ENCODE assay signal across 9 cellular contexts in genomic region chr17:37067555-37068111, GRCh38.
DNase-seq lines count a peak whose midpoint lies in the region; ATAC-seq and TF ChIP-seq lines count a peak whose summit lies in the region.
"Had no signal": no experiment of that assay in that cellular context is flagged by ENCODE, and none has a peak within 500 bp of the region (broad histone marks: within the 10 kb centered on the region; RNA-seq: fewer than 3 reads in every experiment).

No MANE protein-coding gene starts in this region.

- no peak for ATAC-seq in T-cell (replicated peaks in 1 of 4)

- no peak overlapping the region for H3K4me3 Mint-ChIP-seq in T-cell
- H3K4me3 Mint-ChIP-seq in activated CD4-positive, alpha-beta T cell treated with anti-CD3 and anti-CD28 coated beads, Interleukin-2, amount 10 ng/mL, durations not matched to agents 7 days and 5 days, result no peak overlapping the region
- no peak overlapping the region for H3K4me3 Mint-ChIP-seq in T-helper 2 cell treated with Interferon-gamma antibody and Interleukin-4, amounts not matched to agents 5 μg/mL and 100 μg/mL, for 36 hours

- no peaks in the 10 kb centered on the region for H3K36me3 Mint-ChIP-seq in T-cell
- no peaks in the 10 kb centered on the region for H3K36me3 Mint-ChIP-seq in activated CD4-positive, alpha-beta T cell treated with anti-CD3 and anti-CD28 coated beads, Interleukin-2, amount 10 ng/mL, durations not matched to agents 7 days and 5 days (ENCODE audit: low read depth)
- H3K36me3 Mint-ChIP-seq in T-helper 2 cell treated with Interferon-gamma antibody and Interleukin-4, amounts not matched to agents 5 μg/mL and 100 μg/mL, for 36 hours (ENCODE audit: low read depth), result no peaks in the 10 kb centered on the region

- TF ChIP-seq CTCF in RWPE1 (conservative IDR thresholded peaks at IDR 0.05; ENCODE audit: low read depth), result no peak
- TF ChIP-seq CTCF in foreskin fibroblast (IDR thresholded peaks at IDR 0.05; ENCODE audit: low read depth, low read length), result no peak
- no peak for TF ChIP-seq CTCF in retinal pigment epithelial cell (conservative IDR thresholded peaks at IDR 0.05; ENCODE audit: low read depth, low read length)

- no peaks in the 10 kb centered on the region for H3K27me3 Mint-ChIP-seq in T-cell
- H3K27me3 Mint-ChIP-seq in activated CD4-positive, alpha-beta T cell treated with anti-CD3 and anti-CD28 coated beads, Interleukin-2, amount 10 ng/mL, durations not matched to agents 7 days and 5 days, result peaks cover 6% of the 10 kb centered on the region
- peaks cover 21% of the 10 kb centered on the region for H3K27me3 Mint-ChIP-seq in T-helper 2 cell treated with Interferon-gamma antibody and Interleukin-4, amounts not matched to agents 5 μg/mL and 100 μg/mL, for 36 hours (ENCODE audit: low read depth)

- POLR2A ChIA-PET in RWPE1 (lab: Yijun Ruan, JAX; ENCODE audit: low non-redundant PET), result no interaction called here
- POLR2A ChIA-PET in T-cell (lab: Charles Lee), result interaction anchor here in 1 of 2 donors (0.5 kb wide), 1 partner anchor 117 kb away, joined by 13 read pairs; no protein-coding TSS in a partner anchor
- POLR2A ChIA-PET in activated CD4-positive, alpha-beta T cell treated with anti-CD3 and anti-CD28 coated beads, Interleukin-2, amount 10 ng/mL, durations not matched to agents 7 days and 5 days (lab: Charles Lee), result no interaction called here

- no peaks in the 10 kb centered on the region for H3K4me1 Mint-ChIP-seq in T-cell
- no peaks in the 10 kb centered on the region for H3K4me1 Mint-ChIP-seq in activated CD4-positive, alpha-beta T cell treated with anti-CD3 and anti-CD28 coated beads, Interleukin-2, amount 10 ng/mL, durations not matched to agents 7 days and 5 days
- no peaks in the 10 kb centered on the region for H3K4me1 Mint-ChIP-seq in T-helper 2 cell treated with Interferon-gamma antibody and Interleukin-4, amounts not matched to agents 5 μg/mL and 100 μg/mL, for 36 hours (ENCODE audit: low read depth)

- DNase-seq in GOT3 (lab: John Stamatoyannopoulos, UW) (peak; percentile 22), RWPE1 (ENCODE audit: low spot score) (peak; percentile 76), foreskin fibroblast (peak; percentile 71 to 90), retinal pigment epithelial cell (ENCODE audit: low read depth) (peak; percentile 61), T-cell (no peak), cerebellum (ENCODE audit: low spot score) (no peak)
- DNase-seq in activated CD4-positive, alpha-beta T cell treated with anti-CD3 and anti-CD28 coated beads, Interleukin-2, amount 10 ng/mL, durations not matched to agents 7 days and 5 days, result no peak
- no peak for DNase-seq in T-helper 2 cell treated with Interferon-gamma antibody and Interleukin-4, amounts not matched to agents 5 μg/mL and 100 μg/mL, for 36 hours (ENCODE audit: low spot score)
- DNase-seq: Kasumi-1 had no signal

- H3K27ac ChIP-seq in RWPE1, result no peak overlapping the region

- H3K9me3 Mint-ChIP-seq in T-cell, result no peaks in the 10 kb centered on the region
- no peaks in the 10 kb centered on the region for H3K9me3 Mint-ChIP-seq in activated CD4-positive, alpha-beta T cell treated with anti-CD3 and anti-CD28 coated beads, Interleukin-2, amount 10 ng/mL, durations not matched to agents 7 days and 5 days
- no peaks in the 10 kb centered on the region for H3K9me3 Mint-ChIP-seq in T-helper 2 cell treated with Interferon-gamma antibody and Interleukin-4, amounts not matched to agents 5 μg/mL and 100 μg/mL, for 36 hours

- no peak overlapping the region for H3K27ac Mint-ChIP-seq in T-cell
- H3K27ac Mint-ChIP-seq in activated CD4-positive, alpha-beta T cell treated with anti-CD3 and anti-CD28 coated beads, Interleukin-2, amount 10 ng/mL, durations not matched to agents 7 days and 5 days, result no peak overlapping the region
- H3K27ac Mint-ChIP-seq in T-helper 2 cell treated with Interferon-gamma antibody and Interleukin-4, amounts not matched to agents 5 μg/mL and 100 μg/mL, for 36 hours, result no peak overlapping the region

- CTCF ChIA-PET in RWPE1 (lab: Yijun Ruan, JAX) (interaction anchor here (0.7 to 0.9 kb wide), 3 partner anchors 20 to 453 kb away, joined by 3 to 5 read pairs (median 3); no protein-coding TSS in a partner anchor), T-cell (lab: Charles Lee) (interaction anchor here in 1 of 2 donors (0.6 kb wide), 1 partner anchor 21 kb away, joined by 4 read pairs; no protein-coding TSS in a partner anchor)
- CTCF ChIA-PET in activated CD4-positive, alpha-beta T cell treated with anti-CD3 and anti-CD28 coated beads, Interleukin-2, amount 10 ng/mL, durations not matched to agents 7 days and 5 days (lab: Charles Lee), result no interaction called here

- no peak overlapping the region for H3K4me3 ChIP-seq in foreskin fibroblast (ENCODE audit: low read depth in 1 of 2, low read length in 2 of 2)
- H3K4me3 ChIP-seq in retinal pigment epithelial cell (ENCODE audit: low read length), result no peak overlapping the region

Comparison
In these comparisons a context has a peak if more than half of its experiments do, and no peak if none do; other contexts are left out.
1. DNase-seq: peak in GOT3 (single experiment), RWPE1 (single experiment), foreskin fibroblast (2 of 2) and retinal pigment epithelial cell (single experiment); none in T-cell (0 of 34), cerebellum (single experiment), activated CD4-positive, alpha-beta T cell treated with anti-CD3 and anti-CD28 coated beads, Interleukin-2, amount 10 ng/mL, durations not matched to agents 7 days and 5 days (single experiment) and T-helper 2 cell treated with Interferon-gamma antibody and Interleukin-4, amounts not matched to agents 5 μg/mL and 100 μg/mL, for 36 hours (single experiment).